Comparison of ENCODE assay signal across 8 cellular contexts in the genomic region with DNA sequence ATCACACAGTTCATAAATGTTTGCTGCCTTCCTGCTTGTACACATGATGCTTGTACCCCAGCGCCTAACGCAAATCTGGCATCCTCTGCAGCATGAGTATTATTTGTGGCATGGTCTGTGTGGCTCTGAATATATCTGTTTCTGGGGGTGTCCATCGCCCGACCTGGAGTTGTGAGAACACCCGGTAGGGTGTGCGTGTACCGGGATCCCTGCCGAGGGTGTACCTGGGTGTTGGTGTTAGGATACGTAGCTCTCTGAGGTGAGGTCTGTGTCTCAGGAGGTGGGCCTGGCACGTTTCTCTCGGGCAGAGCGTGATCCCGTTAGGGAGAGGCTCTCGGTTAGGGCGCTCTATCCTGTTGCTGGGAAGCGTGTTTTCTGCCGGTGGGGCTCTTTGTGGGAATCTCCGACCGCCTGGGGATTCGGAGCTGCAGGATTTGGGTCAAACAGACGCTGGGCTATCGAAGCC. TPM values are rescaled to one million over a fixed set of nuclear protein-coding genes. Genes with fewer than 3 reads are reported as not detected.
DNase-seq lines count a peak whose midpoint lies in the region; ATAC-seq and TF ChIP-seq lines count a peak whose summit lies in the region.

No MANE protein-coding gene starts in this region.

- H3K27ac ChIP-seq in BLaER1 treated with 17β-estradiol and CSF1 and Interleukin-3, amounts not matched to agents 10 nM and 100 nM, result peak overlapping the region in 9 of 11 experiments; percentile 28 to 77 (median 57); a peak in 13 of 22 replicates
- H3K27ac ChIP-seq in left lung, result peak overlapping the region; percentile 86 to 89
- H3K27ac ChIP-seq in tibial nerve, result peak overlapping the region; percentile 58 to 88 (median 86)

- peak overlapping the region; percentile 71 to 92 (median 83) for H3K4me2 ChIP-seq in BLaER1 treated with 17β-estradiol and CSF1 and Interleukin-3, amounts not matched to agents 10 nM and 100 nM

- peak overlapping the region; percentile 96 for H3K27ac Mint-ChIP-seq in MCF 10A (ENCODE audit: low read depth, unreplicated experiment)

- no peak for TF ChIP-seq POLR2A in tibial nerve (IDR thresholded peaks at IDR 0.05)

- TSS peak; percentile 75 for BruUV-seq in MCF 10A (replicated peaks; lab: Mats Ljungman, UMichigan)

- ATAC-seq in left lung, result peak; percentile 20
- no peak for ATAC-seq in HG03139 (IDR thresholded peaks at IDR 0.05; ENCODE audit: unreplicated experiment)

- H3K9ac ChIP-seq in BLaER1 treated with 17β-estradiol and CSF1 and Interleukin-3, amounts not matched to agents 10 nM and 100 nM, result peak overlapping the region; percentile 36 to 74 (median 67); a peak in 18 of 22 replicates

- CTCF ChIA-PET in MCF 10A (lab: Yijun Ruan, JAX), result interaction anchor here (0.6 to 1.5 kb wide), 3 partner anchors 67 to 416 kb away, joined by 3 to 4 read pairs (median 3); no protein-coding TSS in a partner anchor

- H3K36me3 ChIP-seq in BLaER1 treated with 17β-estradiol and CSF1 and Interleukin-3, amounts not matched to agents 10 nM and 100 nM, result no peaks in the 10 kb centered on the region
- no peaks in the 10 kb centered on the region for H3K36me3 ChIP-seq in left lung
- H3K36me3 ChIP-seq in tibial nerve, result no peaks in the 10 kb centered on the region

- H3K4me1 ChIP-seq in BLaER1 treated with 17β-estradiol and CSF1 and Interleukin-3, amounts not matched to agents 10 nM and 100 nM, result peaks cover 24 to 46% (median 34%) of the 10 kb centered on the region in 10 experiments
- H3K4me1 ChIP-seq in left lung (peaks cover 5 to 6% of the 10 kb centered on the region in 2 donors), tibial nerve (peaks cover 0 to 21% (median 0%) of the 10 kb centered on the region in 4 donors)

- H3K36me3 Mint-ChIP-seq in MCF 10A (ENCODE audit: insufficient read depth, unreplicated experiment), result no peaks in the 10 kb centered on the region

- peak overlapping the region; percentile 82 for H3K4me3 Mint-ChIP-seq in MCF 10A (ENCODE audit: unreplicated experiment)

- H3K9me3 ChIP-seq in BLaER1 treated with 17β-estradiol and CSF1 and Interleukin-3, amounts not matched to agents 10 nM and 100 nM (replicated peaks in 1 of 11), result no peaks in the 10 kb centered on the region
- H3K9me3 ChIP-seq in left lung, result no peaks in the 10 kb centered on the region
- H3K9me3 ChIP-seq in tibial nerve, result no peaks in the 10 kb centered on the region

- DNase-seq in NCI-H2029 (lab: John Stamatoyannopoulos, UW) (peak; percentile 87), MCF 10A (ENCODE audit: unreplicated experiment) (peak; percentile 52), left lung (no peak), tibial nerve (ENCODE audit: low spot score in 2 of 2) (no peak), activated T-cell treated with anti-CD3 and anti-CD28 coated beads for 4 hours (no peak), SK-N-DZ (ENCODE audit: low spot score) (no peak)

- intact Hi-C loops in MCF 10A (cut with micrococcal nuclease), result no loop called here
- intact Hi-C loops in left lung (cut with DNase I), result no loop called here

- peak overlapping the region; percentile 49 to 71 (median 58) for H3K4me3 ChIP-seq in BLaER1 treated with 17β-estradiol and CSF1 and Interleukin-3, amounts not matched to agents 10 nM and 100 nM
- H3K4me3 ChIP-seq in left lung (peak overlapping the region; percentile 30 to 40), tibial nerve (peak overlapping the region; percentile 53 to 65 (median 54))

- H3K27me3 ChIP-seq in BLaER1 treated with 17β-estradiol and CSF1 and Interleukin-3, amounts not matched to agents 10 nM and 100 nM, result no peaks in the 10 kb centered on the region
- no peaks in the 10 kb centered on the region for H3K27me3 ChIP-seq in left lung
- no peaks in the 10 kb centered on the region for H3K27me3 ChIP-seq in tibial nerve

- no peak for TF ChIP-seq EP300 in tibial nerve (IDR thresholded peaks at IDR 0.05)

- H4K20me1 ChIP-seq in BLaER1 treated with 17β-estradiol and CSF1 and Interleukin-3, amounts not matched to agents 10 nM and 100 nM, result no peaks in the 10 kb centered on the region

- no peaks in the 10 kb centered on the region for H3K9me3 Mint-ChIP-seq in MCF 10A (ENCODE audit: unreplicated experiment)

- WGBS in tibial nerve, 2 donors, result 30 to 33% methylated on average over 12 to 14 of the region's 22 CpGs

- no peak for TF ChIP-seq CTCF in MCF 10A (IDR thresholded peaks at IDR 0.05; ENCODE audit: unreplicated experiment)
- TF ChIP-seq CTCF in left lung (IDR thresholded peaks at IDR 0.05), result no peak
- TF ChIP-seq CTCF in tibial nerve (IDR thresholded peaks at IDR 0.05), result no peak

- no peaks in the 10 kb centered on the region for H3K27me3 Mint-ChIP-seq in MCF 10A (ENCODE audit: insufficient read depth, unreplicated experiment)

- peaks cover 21% of the 10 kb centered on the region for H3K4me1 Mint-ChIP-seq in MCF 10A (ENCODE audit: insufficient read depth, unreplicated experiment)

- POLR2A ChIA-PET in MCF 10A (lab: Yijun Ruan, JAX), result interaction anchor here (0.6 to 1.8 kb wide), 10 partner anchors 9 to 532 kb away, joined by 3 to 10 read pairs (median 4); a partner anchor contains a TSS

RNA-seq across cellular contexts. Expression of a gene that starts 10.4 kb away (rescaled TPM):
- total RNA-seq in MCF 10A (2022) (123 and 204 TPM in 2 replicates), left lung (10 to 100 TPM in 1 of 2 donors, 1 to 10 TPM in 1; 7.9 to 18.0 TPM), tibial nerve (1 to 10 TPM in 3 of 4 donors, under 1 TPM in 1; 0.42 to 3.5 (median 1.5) TPM)
- 162 and 165 TPM in 2 replicates for polyA plus RNA-seq in SK-N-DZ (2014; cell fraction: cytosol; rRNA removed)
- 94.2 and 103 TPM in 2 replicates for polyA plus RNA-seq in SK-N-DZ (2014; cell fraction: nucleus; rRNA removed)

RNA-seq across cellular contexts. Expression of a gene that starts 10.8 kb away (rescaled TPM):
- total RNA-seq in MCF 10A (2022) (not detected in 2 replicates), left lung (under 1 TPM; 0.24 to 0.67 TPM), tibial nerve (1 to 10 TPM in 1 of 4 donors, under 1 TPM in 1, not detected in 2; 0.66 to 1.7 TPM)
- not detected in 2 replicates for polyA plus RNA-seq in SK-N-DZ (2014; cell fraction: cytosol; rRNA removed)
- not detected in 2 replicates for polyA plus RNA-seq in SK-N-DZ (2014; cell fraction: nucleus; rRNA removed)

RNA-seq across cellular contexts. Expression of a gene that starts 19.4 kb away (rescaled TPM):
- total RNA-seq in MCF 10A (2022) (86.0 and 99.9 TPM in 2 replicates), left lung (100 to 1,000 TPM; 118 to 144 TPM), tibial nerve (10 to 100 TPM; 48.6 to 66.6 (median 50.8) TPM)
- polyA plus RNA-seq in SK-N-DZ (2014; cell fraction: cytosol; rRNA removed), result 24.1 and 28.3 TPM in 2 replicates
- 41.1 and 43.7 TPM in 2 replicates for polyA plus RNA-seq in SK-N-DZ (2014; cell fraction: nucleus; rRNA removed)

RNA-seq across cellular contexts. Expression of a gene that starts 41.2 kb away (rescaled TPM):
- total RNA-seq in MCF 10A (2022) (52.0 and 61.6 TPM in 2 replicates), left lung (10 to 100 TPM; 40.3 to 48.5 TPM), tibial nerve (10 to 100 TPM; 22.8 to 35.1 (median 28.5) TPM)
- polyA plus RNA-seq in SK-N-DZ (2014; cell fraction: cytosol; rRNA removed), result 45.9 and 52.7 TPM in 2 replicates
- 36.1 and 38.8 TPM in 2 replicates for polyA plus RNA-seq in SK-N-DZ (2014; cell fraction: nucleus; rRNA removed)

RNA-seq across cellular contexts. Expression of a gene that starts 41.3 kb away (rescaled TPM):
- total RNA-seq in MCF 10A (2022), result 65.3 and 67.4 TPM in 2 replicates
- total RNA-seq in left lung, result 10 to 100 TPM; 40.1 to 68.0 TPM
- total RNA-seq in tibial nerve, result 10 to 100 TPM; 49.2 to 68.7 (median 57.3) TPM
- 5.3 and 6.7 TPM in 2 replicates for polyA plus RNA-seq in SK-N-DZ (2014; cell fraction: cytosol; rRNA removed)
- 18.1 and 31.9 TPM in 2 replicates for polyA plus RNA-seq in SK-N-DZ (2014; cell fraction: nucleus; rRNA removed)

Comparison
In these comparisons a context has a peak if more than half of its experiments do, and no peak if none do; other contexts are left out.
1. DNase-seq: peak in NCI-H2029 (single experiment) and MCF 10A (single experiment); none in left lung (0 of 2), tibial nerve (0 of 2), activated T-cell treated with anti-CD3 and anti-CD28 coated beads for 4 hours (single experiment) and SK-N-DZ (single experiment).
2. Peak in every context shown above with its lines, with median percentiles within 50 percentile points of each other: H3K27ac ChIP-seq and H3K4me3 ChIP-seq.